In genomic region chr1:187451238-187451637, GRCh38 we compare ENCODE assay signal across 27 cellular contexts.
"Had no signal": no experiment of that assay in that cellular context is flagged by ENCODE, and none has a peak within 500 bp of the region (broad histone marks: within the 10 kb centered on the region; RNA-seq: fewer than 3 reads in every experiment).

No MANE protein-coding gene starts in this region.

- H3K4me1 Mint-ChIP-seq: immature natural killer cell; nephron progenitor cell; stimulated activated effector memory CD8-positive, alpha-beta T cell treated with anti-CD3 and anti-CD28 coated beads, Interleukin-12 subunit alpha, Interleukin-12 subunit beta, amount 100 ng/mL, for 72 hours had no signal

- DNase-seq: cortex of kidney; effector memory CD8-positive, alpha-beta T cell; erythroblast; esophagus squamous epithelium; hypothalamus; immature natural killer cell; islet precursor cell; kidney glomerular epithelial cell; left colon; left ventricle myocardium inferior; lower lobe of right lung; naive thymus-derived CD8-positive, alpha-beta T cell; nephron progenitor cell; nucleus accumbens; sigmoid colon; stimulated activated CD4-positive, alpha-beta T cell treated with anti-CD3 and anti-CD28 coated beads, Interleukin-2, amount 100 ng/mL, for 24 hours; stimulated activated CD4-positive, alpha-beta T cell treated with anti-CD3 and anti-CD28 coated beads, Interleukin-4, amount 100 ng/mL, for 24 hours; stimulated activated naive CD4-positive, alpha-beta T cell treated with Interleukin-2 at 50 U/mL for 16 hours; stomach; thyroid gland had no signal

- FAIRE-seq: endometrium, frontal cortex, urothelium cell line had no signal

- H3K27me3 ChIP-seq: esophagus squamous epithelium, right atrium auricular region, sigmoid colon, stomach, thyroid gland had no signal

- H3K36me3 Mint-ChIP-seq: immature natural killer cell; naive thymus-derived CD8-positive, alpha-beta T cell; stimulated activated effector memory CD8-positive, alpha-beta T cell treated with anti-CD3 and anti-CD28 coated beads, Interleukin-12 subunit alpha, Interleukin-12 subunit beta, amount 100 ng/mL, for 72 hours; type B pancreatic cell had no signal

- H3K4me3 Mint-ChIP-seq: effector memory CD8-positive, alpha-beta T cell; immature natural killer cell; naive thymus-derived CD8-positive, alpha-beta T cell; nephron progenitor cell; stimulated activated effector memory CD8-positive, alpha-beta T cell treated with anti-CD3 and anti-CD28 coated beads, Interleukin-12 subunit alpha, Interleukin-12 subunit beta, amount 100 ng/mL, for 72 hours; type B pancreatic cell had no signal

- H3K27me3 Mint-ChIP-seq: effector memory CD8-positive, alpha-beta T cell; naive thymus-derived CD8-positive, alpha-beta T cell; type B pancreatic cell had no signal

- H3K9me3 Mint-ChIP-seq: nephron progenitor cell, type B pancreatic cell had no signal

- H3K36me3 ChIP-seq: esophagus squamous epithelium, left ventricle myocardium inferior, lower lobe of right lung, prostate gland, right atrium auricular region, sigmoid colon, stomach, thyroid gland had no signal

- ATAC-seq: effector memory CD8-positive, alpha-beta T cell; left colon; lower lobe of right lung; naive thymus-derived CD8-positive, alpha-beta T cell; stimulated activated effector memory CD8-positive, alpha-beta T cell treated with anti-CD3 and anti-CD28 coated beads, Interleukin-12 subunit alpha, Interleukin-12 subunit beta, amount 100 ng/mL, for 72 hours had no signal

- H3K4me1 ChIP-seq: esophagus squamous epithelium, left ventricle myocardium inferior, lower lobe of right lung, prostate gland, right atrium auricular region, sigmoid colon, stomach, thyroid gland had no signal

- H3K27ac ChIP-seq: esophagus squamous epithelium, left ventricle myocardium inferior, lower lobe of right lung, prostate gland, right atrium auricular region, sigmoid colon, stomach, thyroid gland had no signal

- H3K27ac Mint-ChIP-seq: effector memory CD8-positive, alpha-beta T cell; immature natural killer cell; naive thymus-derived CD8-positive, alpha-beta T cell; nephron progenitor cell; stimulated activated effector memory CD8-positive, alpha-beta T cell treated with anti-CD3 and anti-CD28 coated beads, Interleukin-12 subunit alpha, Interleukin-12 subunit beta, amount 100 ng/mL, for 72 hours; type B pancreatic cell had no signal

- H3K4me3 ChIP-seq: esophagus squamous epithelium, left ventricle myocardium inferior, lower lobe of right lung, prostate gland, right atrium auricular region, sigmoid colon, stomach, thyroid gland had no signal

- H3K9me3 ChIP-seq: esophagus squamous epithelium, left ventricle myocardium inferior, lower lobe of right lung, prostate gland, right atrium auricular region, sigmoid colon, stomach, thyroid gland had no signal
